Comparison of ENCODE assay signal across 12 cellular contexts in genomic region chr15:35496585-35496984, GRCh38. TPM values are rescaled to one million over a fixed set of nuclear protein-coding genes. Genes with fewer than 3 reads are reported as not detected.
DNase-seq lines count a peak whose midpoint lies in the region; ATAC-seq and TF ChIP-seq lines count a peak whose summit lies in the region.
"Had no signal": no experiment of that assay in that cellular context is flagged by ENCODE, and none has a peak within 500 bp of the region (broad histone marks: within the 10 kb centered on the region; RNA-seq: fewer than 3 reads in every experiment).

No MANE protein-coding gene starts in this region.

- no peak overlapping the region for H3K4me3 Mint-ChIP-seq in GM23338
- no peak overlapping the region for H3K4me3 Mint-ChIP-seq in natural killer cell treated with Interleukin-12 subunit alpha and Interleukin-12 subunit beta and Interleukin-15 and Interleukin-18, amount 100 ng/mL, for 72 hours
- no peak overlapping the region for H3K4me3 Mint-ChIP-seq in chondrocyte (ENCODE audit: unreplicated experiment)
- H3K4me3 Mint-ChIP-seq in naive thymus-derived CD8-positive, alpha-beta T cell = no peak overlapping the region
- H3K4me3 Mint-ChIP-seq: stimulated activated naive CD8-positive, alpha-beta T cell treated with anti-CD3 and anti-CD28 coated beads, Interleukin-15, Interleukin-2, amounts not matched to agents 100 ng/mL and 50 ng/mL, for 24 hours had no signal

- TF ChIP-seq CTCF in GM23338 (conservative IDR thresholded peaks at IDR 0.05; ENCODE audit: low read depth in 2 of 2) (no peak), chondrocyte (IDR thresholded peaks at IDR 0.05) (no peak)

- no peak overlapping the region for H2AFZ ChIP-seq in GM23338

- H3K4me3 ChIP-seq in GM23338 = no peak overlapping the region
- H3K4me3 ChIP-seq: K562, skin epidermis had no signal

- H3K79me2 ChIP-seq in GM23338 (replicated peaks; ENCODE audit: insufficient read depth) = no peaks in the 10 kb centered on the region

- ATAC-seq in GM19025 (IDR thresholded peaks at IDR 0.05; ENCODE audit: low read depth, unreplicated experiment) = peak; percentile 97
- ATAC-seq in GM23338 = no peak
- ATAC-seq in HG03442 (IDR thresholded peaks at IDR 0.05; ENCODE audit: unreplicated experiment) = peak; percentile 99
- ATAC-seq in natural killer cell treated with Interleukin-12 subunit alpha and Interleukin-12 subunit beta and Interleukin-15 and Interleukin-18, amount 100 ng/mL, for 72 hours = peak; percentile 77 to 82
- ATAC-seq in naive thymus-derived CD8-positive, alpha-beta T cell = no peak
- ATAC-seq: K562 had no signal

- H3K27ac ChIP-seq in GM23338 (ENCODE audit: low read depth) = no peak overlapping the region
- H3K27ac ChIP-seq: skin epidermis had no signal

- no peaks in the 10 kb centered on the region for H3K9me2 ChIP-seq in GM23338 (ENCODE audit: insufficient read depth)

- POLR2A ChIA-PET in naive thymus-derived CD8-positive, alpha-beta T cell (lab: Charles Lee) = no interaction called here

- H3K36me3 ChIP-seq in GM23338 (ENCODE audit: insufficient read depth) = no peaks in the 10 kb centered on the region

- no peaks in the 10 kb centered on the region for H4K20me1 ChIP-seq in GM23338 (replicated peaks; ENCODE audit: insufficient read depth)

- H3K4me1 Mint-ChIP-seq in GM23338 (peaks cover 15% of the 10 kb centered on the region; the same call in 2 of the 3 replicates), chondrocyte (ENCODE audit: low read depth) (peaks cover 8% of the 10 kb centered on the region)
- peaks cover 5 to 12% of the 10 kb centered on the region in 2 donors for H3K4me1 Mint-ChIP-seq in natural killer cell treated with Interleukin-12 subunit alpha and Interleukin-12 subunit beta and Interleukin-15 and Interleukin-18, amount 100 ng/mL, for 72 hours (ENCODE audit: low read depth in 2 of 2)
- H3K4me1 Mint-ChIP-seq in naive thymus-derived CD8-positive, alpha-beta T cell = peaks cover 0 to 5% (median 2%) of the 10 kb centered on the region in 4 donors

- peaks cover 6% of the 10 kb centered on the region; the same call in 1 of the 2 replicates for H3K4me1 ChIP-seq in GM23338 (ENCODE audit: insufficient read depth)

- no peaks in the 10 kb centered on the region for H3F3A ChIP-seq in GM23338 (replicated peaks; ENCODE audit: low read depth)

- H3K9me3 Mint-ChIP-seq in GM23338 (no peaks in the 10 kb centered on the region), chondrocyte (ENCODE audit: low read depth) (no peaks in the 10 kb centered on the region)
- no peaks in the 10 kb centered on the region for H3K9me3 Mint-ChIP-seq in natural killer cell treated with Interleukin-12 subunit alpha and Interleukin-12 subunit beta and Interleukin-15 and Interleukin-18, amount 100 ng/mL, for 72 hours
- no peaks in the 10 kb centered on the region for H3K9me3 Mint-ChIP-seq in naive thymus-derived CD8-positive, alpha-beta T cell
- H3K9me3 Mint-ChIP-seq: stimulated activated naive CD8-positive, alpha-beta T cell treated with anti-CD3 and anti-CD28 coated beads, Interleukin-15, Interleukin-2, amounts not matched to agents 100 ng/mL and 50 ng/mL, for 24 hours had no signal

- H3K4me2 ChIP-seq in GM23338 = no peak overlapping the region

- DNase-seq in GM23338 (ENCODE audit: low spot score) (no peak), amniotic stem cell (lab: John Stamatoyannopoulos, UW) (no peak), hippocampal formation (lab: John Stamatoyannopoulos, UW) (no peak), chondrocyte (ENCODE audit: low spot score) (no peak)
- no peak for DNase-seq in natural killer cell treated with Interleukin-12 subunit alpha and Interleukin-12 subunit beta and Interleukin-15 and Interleukin-18, amount 100 ng/mL, for 72 hours (ENCODE audit: low spot score)
- no peak for DNase-seq in naive thymus-derived CD8-positive, alpha-beta T cell
- DNase-seq: mesendoderm had no signal

- no peaks in the 10 kb centered on the region for H3K27me3 ChIP-seq in GM23338 (ENCODE audit: insufficient read depth)

- H3K36me3 Mint-ChIP-seq in GM23338 (ENCODE audit: low read depth) = no peaks in the 10 kb centered on the region
- H3K36me3 Mint-ChIP-seq in natural killer cell treated with Interleukin-12 subunit alpha and Interleukin-12 subunit beta and Interleukin-15 and Interleukin-18, amount 100 ng/mL, for 72 hours = no peaks in the 10 kb centered on the region
- no peaks in the 10 kb centered on the region for H3K36me3 Mint-ChIP-seq in chondrocyte (ENCODE audit: low read depth)
- H3K36me3 Mint-ChIP-seq in naive thymus-derived CD8-positive, alpha-beta T cell = peaks cover 5 to 13% (median 6%) of the 10 kb centered on the region in 3 donors

- H3K27me3 Mint-ChIP-seq in GM23338 (ENCODE audit: insufficient read depth, low read depth, poor library complexity) (no peaks in the 10 kb centered on the region), chondrocyte (ENCODE audit: low read depth) (no peaks in the 10 kb centered on the region)
- H3K27me3 Mint-ChIP-seq in natural killer cell treated with Interleukin-12 subunit alpha and Interleukin-12 subunit beta and Interleukin-15 and Interleukin-18, amount 100 ng/mL, for 72 hours = no peaks in the 10 kb centered on the region
- H3K27me3 Mint-ChIP-seq in naive thymus-derived CD8-positive, alpha-beta T cell = no peaks in the 10 kb centered on the region
- H3K27me3 Mint-ChIP-seq: stimulated activated naive CD8-positive, alpha-beta T cell treated with anti-CD3 and anti-CD28 coated beads, Interleukin-15, Interleukin-2, amounts not matched to agents 100 ng/mL and 50 ng/mL, for 24 hours had no signal

- H3K27ac Mint-ChIP-seq in GM23338 = peak overlapping the region; percentile 19; the same call in 1 of the 2 replicates
- H3K27ac Mint-ChIP-seq in natural killer cell treated with Interleukin-12 subunit alpha and Interleukin-12 subunit beta and Interleukin-15 and Interleukin-18, amount 100 ng/mL, for 72 hours = peak overlapping the region in 1 of 2 donors; percentile 28
- H3K27ac Mint-ChIP-seq in chondrocyte (ENCODE audit: unreplicated experiment) = no peak overlapping the region
- no peak overlapping the region for H3K27ac Mint-ChIP-seq in naive thymus-derived CD8-positive, alpha-beta T cell
- H3K27ac Mint-ChIP-seq: stimulated activated naive CD8-positive, alpha-beta T cell treated with anti-CD3 and anti-CD28 coated beads, Interleukin-15, Interleukin-2, amounts not matched to agents 100 ng/mL and 50 ng/mL, for 24 hours had no signal

TF ChIP-seq in GM23338, 12 proteins besides CTCF, POLR2A, EP300 and RAD21:
- TF ChIP-seq ETS1 (IDR thresholded peaks at IDR 0.05) = no peak
- TF ChIP-seq JUNB (IDR thresholded peaks at IDR 0.05; ENCODE audit: unreplicated experiment) = no peak
- TF ChIP-seq STAT1 (IDR thresholded peaks at IDR 0.05; ENCODE audit: unreplicated experiment) = no peak
- TF ChIP-seq EZH2phosphoT487 (IDR thresholded peaks at IDR 0.05; ENCODE audit: unreplicated experiment) = no peak
- no peak for TF ChIP-seq CREB1 (CRISPR knock-in tag; IDR thresholded peaks at IDR 0.05; ENCODE audit: low read depth)
- TF ChIP-seq NANOG (IDR thresholded peaks at IDR 0.05; ENCODE audit: borderline replicate concordance) = no peak

RNA-seq across cellular contexts. Expression of gene DPH6, which starts 49.4 kb away (rescaled TPM):
- total RNA-seq in GM23338 (2014; rRNA removed; shearing (Covaris generic)) = 37.9 and 44.5 TPM in 2 replicates
- polyA plus RNA-seq in GM23338 (2016; fragmentation: Nextera tagmentation; extraction: Ambion mirVana) = 42.4 and 46.9 TPM in 2 replicates
- 10 to 100 TPM; 13.2 to 19.2 TPM for total RNA-seq in natural killer cell treated with Interleukin-12 subunit alpha and Interleukin-12 subunit beta and Interleukin-15 and Interleukin-18, amount 100 ng/mL, for 72 hours
- total RNA-seq in chondrocyte = 7.2 to 7.8 TPM (median 7.3 TPM) in 3 replicates
- total RNA-seq in naive thymus-derived CD8-positive, alpha-beta T cell = 10 to 100 TPM; 11.7 to 14.8 TPM
- 10 to 100 TPM; 16.9 to 26.9 (median 22.1) TPM for polyA plus RNA-seq in naive thymus-derived CD8-positive, alpha-beta T cell

Comparison
In these comparisons a context has a peak if more than half of its experiments do, and no peak if none do; other contexts are left out.
1. ATAC-seq: peak in GM19025 (single experiment), HG03442 (single experiment) and natural killer cell treated with Interleukin-12 subunit alpha and Interleukin-12 subunit beta and Interleukin-15 and Interleukin-18, amount 100 ng/mL, for 72 hours (2 of 2); none in GM23338 (single experiment) and naive thymus-derived CD8-positive, alpha-beta T cell (0 of 2).